In genomic region chr6:143778926-143779325, GRCh38 we compare ENCODE assay signal across 25 cellular contexts.
"Had no signal": no experiment of that assay in that cellular context is flagged by ENCODE, and none has a peak within 500 bp of the region (broad histone marks: within the 10 kb centered on the region; RNA-seq: fewer than 3 reads in every experiment).

No MANE protein-coding gene starts in this region.

- H3K27ac Mint-ChIP-seq: dendritic cell treated with granulocyte-macrophage colony-stimulating factor and Interleukin-4, amounts not matched to agents 40 ng/mL and 50 ng/mL, for 4 days; progenitor cell of endocrine pancreas; stimulated activated effector memory CD8-positive, alpha-beta T cell treated with anti-CD3 and anti-CD28 coated beads, Interleukin-12 subunit alpha, Interleukin-12 subunit beta, amount 100 ng/mL, for 72 hours had no signal

- DNase-seq: colonic mucosa; effector memory CD4-positive, alpha-beta T cell; foreskin keratinocyte; heart left ventricle; kidney; lower lobe of right lung; stimulated activated CD4-positive, alpha-beta T cell treated with anti-CD3 and anti-CD28 coated beads, Interleukin-2, amount 100 ng/mL, for 24 hours; stimulated activated CD4-positive, alpha-beta T cell treated with anti-CD3 and anti-CD28 coated beads, Interleukin-4, amount 100 ng/mL, for 24 hours; stimulated activated naive CD4-positive, alpha-beta T cell treated with Interleukin-2 at 50 U/mL for 16 hours; stomach; thyroid gland; trophoblast cell had no signal

- H3K4me2 ChIP-seq: hepatocyte had no signal

- H3K9me3 Mint-ChIP-seq: central memory CD8-positive, alpha-beta T cell; dendritic cell treated with granulocyte-macrophage colony-stimulating factor and Interleukin-4, amounts not matched to agents 40 ng/mL and 50 ng/mL, for 4 days; natural killer cell treated with Interleukin-12 subunit alpha and Interleukin-12 subunit beta and Interleukin-15 and Interleukin-18, amount 100 ng/mL, for 72 hours; neural crest cell; stimulated activated effector memory CD8-positive, alpha-beta T cell treated with anti-CD3 and anti-CD28 coated beads, Interleukin-12 subunit alpha, Interleukin-12 subunit beta, amount 100 ng/mL, for 72 hours had no signal

- H3K79me2 ChIP-seq: hepatocyte, parathyroid adenoma had no signal

- H3K36me3 ChIP-seq: colonic mucosa had no signal

- H3K9me3 ChIP-seq: colonic mucosa, esophagus muscularis mucosa, gastroesophageal sphincter, heart left ventricle, lower lobe of right lung, neutrophil, stomach, thyroid gland had no signal

- H3K4me1 Mint-ChIP-seq: neural crest cell; stimulated activated effector memory CD8-positive, alpha-beta T cell treated with anti-CD3 and anti-CD28 coated beads, Interleukin-12 subunit alpha, Interleukin-12 subunit beta, amount 100 ng/mL, for 72 hours had no signal

- H3K27me3 ChIP-seq: colonic mucosa, esophagus muscularis mucosa, foreskin keratinocyte, gastroesophageal sphincter, heart left ventricle, hepatocyte, neutrophil, stomach, thyroid gland had no signal

- H3K27ac ChIP-seq: colonic mucosa, esophagus muscularis mucosa, foreskin keratinocyte, gastroesophageal sphincter, hepatocyte, lower lobe of right lung, neutrophil, parathyroid adenoma, thyroid gland had no signal

- FAIRE-seq: kidney had no signal

- H3K27me3 Mint-ChIP-seq: central memory CD8-positive, alpha-beta T cell; dendritic cell treated with granulocyte-macrophage colony-stimulating factor and Interleukin-4, amounts not matched to agents 40 ng/mL and 50 ng/mL, for 4 days; natural killer cell treated with Interleukin-12 subunit alpha and Interleukin-12 subunit beta and Interleukin-15 and Interleukin-18, amount 100 ng/mL, for 72 hours; progenitor cell of endocrine pancreas had no signal

- H3K4me3 ChIP-seq: colonic mucosa, esophagus muscularis mucosa, gastroesophageal sphincter, heart left ventricle, hepatocyte, lower lobe of right lung, stomach, thyroid gland had no signal

- H3K9ac ChIP-seq: parathyroid adenoma had no signal

- H3K4me3 Mint-ChIP-seq: central memory CD8-positive, alpha-beta T cell; dendritic cell treated with granulocyte-macrophage colony-stimulating factor and Interleukin-4, amounts not matched to agents 40 ng/mL and 50 ng/mL, for 4 days; natural killer cell treated with Interleukin-12 subunit alpha and Interleukin-12 subunit beta and Interleukin-15 and Interleukin-18, amount 100 ng/mL, for 72 hours; neural crest cell; stimulated activated effector memory CD8-positive, alpha-beta T cell treated with anti-CD3 and anti-CD28 coated beads, Interleukin-12 subunit alpha, Interleukin-12 subunit beta, amount 100 ng/mL, for 72 hours had no signal

- H2AFZ ChIP-seq: hepatocyte, parathyroid adenoma had no signal

- ATAC-seq: foreskin keratinocyte; gastroesophageal sphincter; left lobe of liver; lower lobe of right lung; natural killer cell treated with Interleukin-12 subunit alpha and Interleukin-12 subunit beta and Interleukin-15 and Interleukin-18, amount 100 ng/mL, for 72 hours; sciatic nerve; stimulated activated effector memory CD8-positive, alpha-beta T cell treated with anti-CD3 and anti-CD28 coated beads, Interleukin-12 subunit alpha, Interleukin-12 subunit beta, amount 100 ng/mL, for 72 hours had no signal

- H3K4me1 ChIP-seq: colonic mucosa, foreskin keratinocyte, parathyroid adenoma had no signal

- H3K36me3 Mint-ChIP-seq: natural killer cell treated with Interleukin-12 subunit alpha and Interleukin-12 subunit beta and Interleukin-15 and Interleukin-18, amount 100 ng/mL, for 72 hours had no signal
